Comparison of ENCODE assay signal across 17 cellular contexts in genomic region chr4:40933272-40934053, GRCh38.
DNase-seq lines count a peak whose midpoint lies in the region; ATAC-seq and FAIRE-seq lines count a peak whose summit lies in the region.
"Had no signal": no experiment of that assay in that cellular context is flagged by ENCODE, and none has a peak within 500 bp of the region (broad histone marks: within the 10 kb centered on the region; RNA-seq: fewer than 3 reads in every experiment).

No MANE protein-coding gene starts in this region.

- DNase-seq in left cardiac atrium (no peak), cardiac septum (ENCODE audit: low spot score) (no peak), dermis blood vessel endothelial cell (peak; percentile 87), medulla oblongata (ENCODE audit: extremely low spot score) (peak; percentile 89), urothelium cell line (ENCODE audit: low spot score) (no peak), HCEC 1CT (no peak)
- DNase-seq: activated CD4-positive, alpha-beta memory T cell treated with anti-CD3 and anti-CD28 coated beads for 36 hours; Caco-2; effector CD8-positive, alpha-beta T cell; KBM-7; kidney glomerular epithelial cell; NCI-H1436 treated with DMSO at 0.1 percent for 48 hours; stimulated activated CD4-positive, alpha-beta T cell treated with anti-CD3 and anti-CD28 coated beads, Interleukin-4, amount 100 ng/mL, for 1 hour; uterus had no signal

- peak; percentile 13 for FAIRE-seq in urothelium cell line (lab: Jason Lieb, UNC)
- FAIRE-seq: GM18507 had no signal

- ATAC-seq in left cardiac atrium, result peak; percentile 34 to 43
- no peak for ATAC-seq in GM18909 (IDR thresholded peaks at IDR 0.05; ENCODE audit: poor library complexity, unreplicated experiment)
- no peak for ATAC-seq in GM19455 (IDR thresholded peaks at IDR 0.05; ENCODE audit: unreplicated experiment)

- intact Hi-C loops in left cardiac atrium (cut with DNase I), result no loop called here
- intact Hi-C loops in cardiac septum (cut with DNase I), result loop anchor here (5.0 kb wide), 2 partner anchors 39 to 209 kb away; no protein-coding TSS in a partner anchor

Comparison
In these comparisons a context has a peak if more than half of its experiments do, and no peak if none do; other contexts are left out.
1. ATAC-seq: peak in left cardiac atrium (2 of 2); none in GM18909 (single experiment) and GM19455 (single experiment).
2. DNase-seq: peak in dermis blood vessel endothelial cell (single experiment) and medulla oblongata (single experiment); none in left cardiac atrium (single experiment), cardiac septum (single experiment), urothelium cell line (single experiment) and HCEC 1CT (single experiment).